ENCODE assay signal across 9 cellular contexts in genomic region chr5:156824800-156825199, GRCh38. TPM values are rescaled to one million over a fixed set of nuclear protein-coding genes. Genes with fewer than 3 reads are reported as not detected.
DNase-seq lines count a peak whose midpoint lies in the region; ATAC-seq and TF ChIP-seq lines count a peak whose summit lies in the region.
"Had no signal": no experiment of that assay in that cellular context is flagged by ENCODE, and none has a peak within 500 bp of the region (broad histone marks: within the 10 kb centered on the region; RNA-seq: fewer than 3 reads in every experiment).

No MANE protein-coding gene starts in this region.

- in situ Hi-C loops in ACHN (cut with HindIII; ENCODE audit: low pct_ligation_motif_present, low pct_unique_long_range_greater_than_20kb, low sequenced_read_pairs): no loop called here

- H3K27ac ChIP-seq in VCaP: peak overlapping the region; percentile 91

- CTCF ChIA-PET in activated CD4-positive, alpha-beta memory T cell treated with anti-CD3 and anti-CD28 coated beads for 36 hours (lab: Charles Lee): no interaction called here

- H3K9me3 Mint-ChIP-seq in activated CD4-positive, alpha-beta memory T cell treated with anti-CD3 and anti-CD28 coated beads for 36 hours: no peaks in the 10 kb centered on the region
- H3K9me3 Mint-ChIP-seq in activated T-cell treated with anti-CD3 and anti-CD28 coated beads, Interleukin-2, amount 50 U/mL, for 4 hours: peaks cover 11% of the 10 kb centered on the region

- no peak overlapping the region for H3K4me3 Mint-ChIP-seq in activated CD4-positive, alpha-beta memory T cell treated with anti-CD3 and anti-CD28 coated beads for 36 hours
- no peak overlapping the region for H3K4me3 Mint-ChIP-seq in activated T-cell treated with anti-CD3 and anti-CD28 coated beads, Interleukin-2, amount 50 U/mL, for 4 hours
- H3K4me3 Mint-ChIP-seq: naive B cell had no signal

- POLR2A ChIA-PET in activated CD4-positive, alpha-beta memory T cell treated with anti-CD3 and anti-CD28 coated beads for 36 hours (lab: Charles Lee): no interaction called here

- ATAC-seq in GM18867 (IDR thresholded peaks at IDR 0.05; ENCODE audit: unreplicated experiment): no peak
- ATAC-seq in activated T-cell treated with anti-CD3 and anti-CD28 coated beads, Interleukin-2, amount 50 U/mL, for 4 hours: no peak

- no peak overlapping the region for H3K27ac Mint-ChIP-seq in activated CD4-positive, alpha-beta memory T cell treated with anti-CD3 and anti-CD28 coated beads for 36 hours
- H3K27ac Mint-ChIP-seq: naive B cell had no signal

- peak; percentile 35 for DNase-seq in ACHN
- DNase-seq in HT-29 (ENCODE audit: low spot score): peak; percentile 30
- DNase-seq in kidney glomerular epithelial cell (lab: John Stamatoyannopoulos, UW): peak; percentile 19
- DNase-seq in activated CD4-positive, alpha-beta memory T cell treated with anti-CD3 and anti-CD28 coated beads for 36 hours: no peak
- no peak for DNase-seq in ecto neural progenitor cell (ENCODE audit: low spot score)
- no peak for DNase-seq in activated T-cell treated with anti-CD3 and anti-CD28 coated beads, Interleukin-2, amount 50 U/mL, for 4 hours
- DNase-seq: naive B cell had no signal

- H3K36me3 Mint-ChIP-seq in activated CD4-positive, alpha-beta memory T cell treated with anti-CD3 and anti-CD28 coated beads for 36 hours: no peaks in the 10 kb centered on the region
- H3K36me3 Mint-ChIP-seq in activated T-cell treated with anti-CD3 and anti-CD28 coated beads, Interleukin-2, amount 50 U/mL, for 4 hours (ENCODE audit: insufficient read depth): no peaks in the 10 kb centered on the region
- H3K36me3 Mint-ChIP-seq: naive B cell had no signal

- H3K4me1 Mint-ChIP-seq in activated CD4-positive, alpha-beta memory T cell treated with anti-CD3 and anti-CD28 coated beads for 36 hours (ENCODE audit: low read depth): no peaks in the 10 kb centered on the region
- no peaks in the 10 kb centered on the region for H3K4me1 Mint-ChIP-seq in activated T-cell treated with anti-CD3 and anti-CD28 coated beads, Interleukin-2, amount 50 U/mL, for 4 hours (ENCODE audit: low read depth)

- peak; percentile 76 for TF ChIP-seq CTCF in VCaP (conservative IDR thresholded peaks at IDR 0.05)

- intact Hi-C loops in activated CD4-positive, alpha-beta memory T cell treated with anti-CD3 and anti-CD28 coated beads for 36 hours (cut with micrococcal nuclease): no loop called here

- peaks cover 7% of the 10 kb centered on the region for H3K27me3 Mint-ChIP-seq in activated CD4-positive, alpha-beta memory T cell treated with anti-CD3 and anti-CD28 coated beads for 36 hours
- no peaks in the 10 kb centered on the region for H3K27me3 Mint-ChIP-seq in activated T-cell treated with anti-CD3 and anti-CD28 coated beads, Interleukin-2, amount 50 U/mL, for 4 hours (ENCODE audit: low read depth)

RNA-seq across cellular contexts. Expression of gene PPP1R2B, which starts 25.3 kb away (rescaled TPM):
- not detected in 2 replicates for total RNA-seq in HT-29 (2014; rRNA removed; shearing (Covaris generic))
- total RNA-seq in activated CD4-positive, alpha-beta memory T cell treated with anti-CD3 and anti-CD28 coated beads for 36 hours: under 1 TPM; 0.14 to 0.19 TPM
- total RNA-seq in activated T-cell treated with anti-CD3 and anti-CD28 coated beads, Interleukin-2, amount 50 U/mL, for 4 hours: under 1 TPM in 1 of 3 donors, not detected in 2; 0.20 TPM

Comparison
In these comparisons a context has a peak if more than half of its experiments do, and no peak if none do; other contexts are left out.
1. DNase-seq: peak in ACHN (single experiment), HT-29 (single experiment) and kidney glomerular epithelial cell (single experiment); none in activated CD4-positive, alpha-beta memory T cell treated with anti-CD3 and anti-CD28 coated beads for 36 hours (single experiment), ecto neural progenitor cell (single experiment) and activated T-cell treated with anti-CD3 and anti-CD28 coated beads, Interleukin-2, amount 50 U/mL, for 4 hours (single experiment).